ENCODE assay signal across 23 cellular contexts in genomic region chr4:176690716-176691115, GRCh38.
DNase-seq lines count a peak whose midpoint lies in the region; ATAC-seq and TF ChIP-seq lines count a peak whose summit lies in the region.
"Had no signal": no experiment of that assay in that cellular context is flagged by ENCODE, and none has a peak within 500 bp of the region (broad histone marks: within the 10 kb centered on the region; RNA-seq: fewer than 3 reads in every experiment).

No MANE protein-coding gene starts in this region.

- H3K36me3 ChIP-seq in upper lobe of right lung = no peaks in the 10 kb centered on the region
- H3K36me3 ChIP-seq: BE2C, BLaER1 had no signal

- H3K9me3 ChIP-seq in upper lobe of right lung = no peaks in the 10 kb centered on the region
- H3K9me3 ChIP-seq: BE2C, BLaER1 had no signal

- ATAC-seq in upper lobe of right lung = no peak
- ATAC-seq: GM12878 had no signal

- no peaks in the 10 kb centered on the region for H3K36me3 Mint-ChIP-seq in activated T-helper 1 cell treated with anti-CD3 and anti-CD28 coated beads, Interleukin-12 subunit alpha, Interleukin-12 subunit beta, Interleukin-2, Interleukin-4 antibody, amounts not matched to agents 30 ng/mL and 10 ng/mL and 1 ng/mL, durations not matched to agents 14 hours and 24 hours and 36 hours (ENCODE audit: low read depth)
- H3K36me3 Mint-ChIP-seq: CD14-positive monocyte; CD4-positive, alpha-beta memory T cell; CD4-positive, CD25-positive, alpha-beta regulatory T cell; CD8-positive, alpha-beta memory T cell had no signal

- intact Hi-C loops in upper lobe of right lung (cut with DNase I) = no loop called here
- intact Hi-C loops in activated T-helper 1 cell treated with anti-CD3 and anti-CD28 coated beads, Interleukin-12 subunit alpha, Interleukin-12 subunit beta, Interleukin-2, Interleukin-4 antibody, amounts not matched to agents 30 ng/mL and 10 ng/mL and 1 ng/mL, durations not matched to agents 14 hours and 24 hours and 36 hours (cut with micrococcal nuclease) = no loop called here

- no peak overlapping the region for H3K4me3 ChIP-seq in upper lobe of right lung
- H3K4me3 ChIP-seq: BLaER1, GM12878 had no signal

- no peaks in the 10 kb centered on the region for H3K4me1 Mint-ChIP-seq in activated T-helper 1 cell treated with anti-CD3 and anti-CD28 coated beads, Interleukin-12 subunit alpha, Interleukin-12 subunit beta, Interleukin-2, Interleukin-4 antibody, amounts not matched to agents 30 ng/mL and 10 ng/mL and 1 ng/mL, durations not matched to agents 14 hours and 24 hours and 36 hours (ENCODE audit: low read depth)
- H3K4me1 Mint-ChIP-seq: CD14-positive monocyte; CD4-positive, alpha-beta memory T cell; CD4-positive, CD25-positive, alpha-beta regulatory T cell; CD8-positive, alpha-beta memory T cell had no signal

- no peaks in the 10 kb centered on the region for H3K27me3 Mint-ChIP-seq in activated T-helper 1 cell treated with anti-CD3 and anti-CD28 coated beads, Interleukin-12 subunit alpha, Interleukin-12 subunit beta, Interleukin-2, Interleukin-4 antibody, amounts not matched to agents 30 ng/mL and 10 ng/mL and 1 ng/mL, durations not matched to agents 14 hours and 24 hours and 36 hours (ENCODE audit: insufficient read depth)
- H3K27me3 Mint-ChIP-seq: CD4-positive, alpha-beta memory T cell; CD4-positive, CD25-positive, alpha-beta regulatory T cell; CD8-positive, alpha-beta memory T cell had no signal

- no peak for TF ChIP-seq CTCF in upper lobe of right lung (IDR thresholded peaks at IDR 0.05)

- no peaks in the 10 kb centered on the region for H3K4me1 ChIP-seq in upper lobe of right lung
- H3K4me1 ChIP-seq: BE2C, BLaER1 had no signal

- H3K27ac Mint-ChIP-seq in activated T-helper 1 cell treated with anti-CD3 and anti-CD28 coated beads, Interleukin-12 subunit alpha, Interleukin-12 subunit beta, Interleukin-2, Interleukin-4 antibody, amounts not matched to agents 30 ng/mL and 10 ng/mL and 1 ng/mL, durations not matched to agents 14 hours and 24 hours and 36 hours = no peak overlapping the region
- H3K27ac Mint-ChIP-seq: CD14-positive monocyte; CD4-positive, alpha-beta memory T cell; CD4-positive, CD25-positive, alpha-beta regulatory T cell; CD8-positive, alpha-beta memory T cell had no signal

- no peaks in the 10 kb centered on the region for H3K27me3 ChIP-seq in upper lobe of right lung
- H3K27me3 ChIP-seq: BE2C, BLaER1 had no signal

- no peak overlapping the region for H3K27ac ChIP-seq in upper lobe of right lung
- H3K27ac ChIP-seq: BLaER1 had no signal

- no peak overlapping the region for H3K4me3 Mint-ChIP-seq in activated T-helper 1 cell treated with anti-CD3 and anti-CD28 coated beads, Interleukin-12 subunit alpha, Interleukin-12 subunit beta, Interleukin-2, Interleukin-4 antibody, amounts not matched to agents 30 ng/mL and 10 ng/mL and 1 ng/mL, durations not matched to agents 14 hours and 24 hours and 36 hours
- H3K4me3 Mint-ChIP-seq: CD14-positive monocyte; CD4-positive, alpha-beta memory T cell; CD4-positive, CD25-positive, alpha-beta regulatory T cell; CD8-positive, alpha-beta memory T cell had no signal

- no peaks in the 10 kb centered on the region for H3K9me3 Mint-ChIP-seq in activated T-helper 1 cell treated with anti-CD3 and anti-CD28 coated beads, Interleukin-12 subunit alpha, Interleukin-12 subunit beta, Interleukin-2, Interleukin-4 antibody, amounts not matched to agents 30 ng/mL and 10 ng/mL and 1 ng/mL, durations not matched to agents 14 hours and 24 hours and 36 hours

- peak; percentile 77 for DNase-seq in LHCN-M2 (ENCODE audit: low read depth)
- DNase-seq in myocyte (ENCODE audit: low read depth) = peak; percentile 30
- no peak for DNase-seq in upper lobe of right lung
- no peak for DNase-seq in RPMI8226
- no peak for DNase-seq in activated T-helper 1 cell treated with anti-CD3 and anti-CD28 coated beads, Interleukin-12 subunit alpha, Interleukin-12 subunit beta, Interleukin-2, Interleukin-4 antibody, amounts not matched to agents 30 ng/mL and 10 ng/mL and 1 ng/mL, durations not matched to agents 14 hours and 24 hours and 36 hours (ENCODE audit: low spot score)
- DNase-seq: 8988T; ACHN; BE2C; C1 segment of cervical spinal cord; CD4-positive, alpha-beta memory T cell; CD4-positive, CD25-positive, alpha-beta regulatory T cell; CD8-positive, alpha-beta memory T cell; COR-L47; DMS 273 treated with DMSO at 0.1 percent for 48 hours; DMS153; DMS53; DMS79; DND-41; EL; GDM1 had no signal

Comparison
In these comparisons a context has a peak if more than half of its experiments do, and no peak if none do; other contexts are left out.
1. DNase-seq: peak in LHCN-M2 (single experiment) and myocyte (single experiment); none in upper lobe of right lung (single experiment), RPMI8226 (single experiment) and activated T-helper 1 cell treated with anti-CD3 and anti-CD28 coated beads, Interleukin-12 subunit alpha, Interleukin-12 subunit beta, Interleukin-2, Interleukin-4 antibody, amounts not matched to agents 30 ng/mL and 10 ng/mL and 1 ng/mL, durations not matched to agents 14 hours and 24 hours and 36 hours (single experiment).